In genomic region chr5:57940879-57941278, GRCh38 we compare ENCODE assay signal across 11 cellular contexts.
"Had no signal": no experiment of that assay in that cellular context is flagged by ENCODE, and none has a peak within 500 bp of the region (broad histone marks: within the 10 kb centered on the region; RNA-seq: fewer than 3 reads in every experiment).

No MANE protein-coding gene starts in this region.

- H3K9me3 Mint-ChIP-seq: HFFc6 had no signal

- H3K4me3 Mint-ChIP-seq: GM23338, H9, HFFc6 had no signal

- H3K4me3 ChIP-seq: GM23248, GM23338, HAP-1 had no signal

- H3K27ac Mint-ChIP-seq: GM23338, HFFc6 had no signal

- DNase-seq: GM23248, GOT3, H7, H9, HCEC 1CT, HFFc6 had no signal

- H3K9ac ChIP-seq: GM23248 had no signal

- H3K4me2 ChIP-seq: GM23338 had no signal

- H3K36me3 ChIP-seq: HAP-1 had no signal

- FAIRE-seq: H1, H54 had no signal

- H2AFZ ChIP-seq: GM23338 had no signal

- H3K4me1 ChIP-seq: HAP-1 had no signal

- H3K9me3 ChIP-seq: HAP-1 had no signal

- ATAC-seq: GM23338, HCT116 had no signal

- H3K4me1 Mint-ChIP-seq: GM23338, H9 had no signal

- H3K27ac ChIP-seq: GM23248 had no signal
